8 cellular contexts compared by ENCODE assay signal in genomic region chr5:128965011-128965637, GRCh38. TPM values are rescaled to one million over a fixed set of nuclear protein-coding genes. Genes with fewer than 3 reads are reported as not detected.
DNase-seq lines count a peak whose midpoint lies in the region; TF ChIP-seq lines count a peak whose summit lies in the region.

SLC27A6 (plus strand) TSS chr5:128965488; CDS start chr5:128966138, 650 bp downstream.

- DNase-seq in Daoy (ENCODE audit: low read depth) (peak; percentile 33), NCI-H526 (lab: John Stamatoyannopoulos, UW) (peak; percentile 18 to 68), epithelial cell of esophagus (ENCODE audit: low read depth) (peak; percentile 15), neural crest cell (ENCODE audit: low read depth, low spot score) (peak; percentile 16), HT-29 (ENCODE audit: low spot score) (no peak), transverse colon (no peak), NCI-H2171 treated with DMSO at 0.1 percent for 48 hours (lab: John Stamatoyannopoulos, UW) (no peak)
- DNase-seq in activated CD4-positive, alpha-beta T cell treated with anti-CD3 and anti-CD28 coated beads, Interleukin-2, amount 50 U/mL, for 48 hours, result no peak

- peaks cover 73% of the 10 kb centered on the region for H3K27me3 Mint-ChIP-seq in neural crest cell (ENCODE audit: low read depth)

- no peaks in the 10 kb centered on the region for H3K36me3 Mint-ChIP-seq in neural crest cell (ENCODE audit: low read depth)

- WGBS in transverse colon (ENCODE audit: low coverage in 1 of 2), 2 donors, result 18 to 20% methylated on average over 2 to 50 of the region's 51 CpGs

- H3K27ac Mint-ChIP-seq in neural crest cell (ENCODE audit: unreplicated experiment), result no peak within 1 kb of the TSS

- peak within 1 kb of the TSS; percentile 65 for H3K4me3 Mint-ChIP-seq in neural crest cell

- H3K27me3 ChIP-seq in transverse colon, result peaks cover 16% of the 10 kb centered on the region

- TF ChIP-seq CTCF in epithelial cell of esophagus (IDR thresholded peaks at IDR 0.05; ENCODE audit: insufficient read depth, low read depth, low read length, missing control alignments) (no peak), neural crest cell (conservative IDR thresholded peaks at IDR 0.05) (peak; percentile 12), transverse colon (IDR thresholded peaks at IDR 0.05) (no peak)

- no peak for TF ChIP-seq POLR2A in transverse colon (IDR thresholded peaks at IDR 0.05)

- peaks cover 5% of the 10 kb centered on the region for H3K9me3 Mint-ChIP-seq in neural crest cell

- intact Hi-C loops in transverse colon (cut with DNase I; ENCODE audit: low total_unique reads), result no loop called here

- in situ Hi-C loops in transverse colon (cut with MboI; ENCODE audit: low pct_ligation_motif_present in 1 of 4, low pct_unique_long_range_greater_than_20kb in 1 of 4, low sequenced_read_pairs in 3 of 4), result no loop called here

- H3K36me3 ChIP-seq in transverse colon, result no peaks in the 10 kb centered on the region

- no peak for TF ChIP-seq EP300 in transverse colon (IDR thresholded peaks at IDR 0.05; ENCODE audit: low read depth)

- peaks cover 5% of the 10 kb centered on the region for H3K4me1 Mint-ChIP-seq in neural crest cell

- H3K9me3 ChIP-seq in transverse colon, result no peaks in the 10 kb centered on the region

- H3K4me1 ChIP-seq in transverse colon, result peaks cover 0 to 6% (median 0%) of the 10 kb centered on the region in 4 donors

- H3K4me3 ChIP-seq in epithelial cell of esophagus (ENCODE audit: low read length) (peak within 1 kb of the TSS; percentile 25), transverse colon (peak within 1 kb of the TSS in 2 of 4 donors; percentile 23 to 38)

- no peak within 1 kb of the TSS for H3K27ac ChIP-seq in transverse colon

RNA-seq across cellular contexts. Expression of gene SLC27A6, which starts in this region (rescaled TPM):
- total RNA-seq in Daoy (2014; rRNA removed; shearing (Covaris generic)), result 1.1 and 1.2 TPM in 2 replicates
- total RNA-seq in neural crest cell, result 0.09 TPM in 1 of 2 replicates, not detected in the other
- not detected in 2 replicates for total RNA-seq in HT-29 (2014; rRNA removed; shearing (Covaris generic))
- total RNA-seq in transverse colon, result under 1 TPM in 2 of 4 donors, not detected in 2; 0.27 to 0.64 TPM

Comparison
In these comparisons a context has a peak if more than half of its experiments do, and no peak if none do; other contexts are left out.
1. Peak in DNase-seq in neural crest cell; RNA of the gene not detected or under 1 TPM.
2. DNase-seq: peak in Daoy (single experiment), NCI-H526 (2 of 2) and epithelial cell of esophagus (single experiment); none in HT-29 (single experiment), transverse colon (single experiment), activated CD4-positive, alpha-beta T cell treated with anti-CD3 and anti-CD28 coated beads, Interleukin-2, amount 50 U/mL, for 48 hours (0 of 2) and NCI-H2171 treated with DMSO at 0.1 percent for 48 hours (single experiment).